ENCODE assay signal across 8 cellular contexts in the genomic region with DNA sequence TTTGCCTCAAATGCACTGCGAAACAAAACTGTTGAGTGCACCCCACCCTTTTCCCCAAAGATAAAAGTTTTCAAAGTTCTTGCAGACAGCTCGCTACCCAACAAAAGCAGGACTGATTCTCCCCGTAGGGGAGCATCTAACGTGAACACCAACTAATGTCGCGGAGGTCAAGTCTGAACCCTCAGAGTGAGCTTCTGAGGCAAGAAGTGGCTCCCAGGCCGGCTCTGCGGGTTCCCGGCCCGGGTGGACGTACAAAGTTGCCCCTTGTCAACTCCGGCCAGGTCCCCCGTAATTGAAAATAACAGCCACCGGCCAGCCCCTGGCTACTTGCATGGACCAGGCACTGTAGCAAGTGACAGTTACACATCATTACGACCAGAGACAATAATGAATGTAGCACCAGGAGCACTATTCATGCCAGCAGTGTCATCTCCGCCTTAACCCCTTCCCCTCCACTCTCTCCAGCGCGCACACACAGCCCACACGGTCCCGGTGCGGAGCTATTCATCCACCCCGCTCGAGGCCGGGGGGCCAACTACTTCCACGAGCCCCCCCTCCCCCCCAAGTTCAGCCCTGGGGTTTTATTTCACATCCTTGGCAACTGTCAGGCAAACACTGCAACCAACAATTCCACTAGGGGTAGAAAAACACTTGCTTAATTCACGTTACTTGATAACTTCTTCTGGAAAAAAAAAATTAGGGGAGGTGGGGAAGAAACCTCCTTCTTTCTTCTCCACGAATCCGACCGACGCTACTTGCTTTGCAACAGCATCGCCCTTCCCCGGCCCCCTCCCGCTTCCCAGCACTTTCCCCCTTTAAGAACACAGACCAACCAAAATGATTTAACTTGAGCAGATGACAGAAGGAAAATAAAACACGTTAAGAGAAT. TPM values are rescaled to one million over a fixed set of nuclear protein-coding genes. Genes with fewer than 3 reads are reported as not detected.
DNase-seq lines count a peak whose midpoint lies in the region; ATAC-seq and TF ChIP-seq lines count a peak whose summit lies in the region.

No MANE protein-coding gene starts in this region.

- H3K36me3 Mint-ChIP-seq in activated naive CD4-positive, alpha-beta T cell treated with anti-CD3 and anti-CD28 coated beads, Interleukin-2, amount 50 U/mL, for 24 hours = peaks cover 1% of the 10 kb centered on the region
- H3K36me3 Mint-ChIP-seq in progenitor cell of endocrine pancreas (ENCODE audit: insufficient read depth) = no peaks in the 10 kb centered on the region

- H3K27ac ChIP-seq in RWPE2 (ENCODE audit: poor library complexity, severe bottlenecking) (peak overlapping the region; percentile 87), heart left ventricle (peak overlapping the region; percentile 92 to 99 (median 98))

- H3K27ac Mint-ChIP-seq in activated naive CD4-positive, alpha-beta T cell treated with anti-CD3 and anti-CD28 coated beads, Interleukin-2, amount 50 U/mL, for 24 hours = peak overlapping the region; percentile 99
- H3K27ac Mint-ChIP-seq in progenitor cell of endocrine pancreas = peak overlapping the region; percentile 96

- intact Hi-C loops in heart left ventricle (cut with DNase I) = loop anchor here (1.0 to 10.0 kb wide), 17 partner anchors 56 to 1084 kb away; no protein-coding TSS in a partner anchor

- WGBS in heart left ventricle, 4 donors = 0 to 2% (median 1%) methylated on average over 34 of the region's 34 CpGs

- H3K9me3 ChIP-seq in RWPE2 (ENCODE audit: severe bottlenecking) = no peaks in the 10 kb centered on the region
- no peaks in the 10 kb centered on the region for H3K9me3 ChIP-seq in heart left ventricle

- H3K4me3 Mint-ChIP-seq in activated naive CD4-positive, alpha-beta T cell treated with anti-CD3 and anti-CD28 coated beads, Interleukin-2, amount 50 U/mL, for 24 hours = peak overlapping the region; percentile 97
- peak overlapping the region; percentile 91 for H3K4me3 Mint-ChIP-seq in progenitor cell of endocrine pancreas (ENCODE audit: low read depth)

- H3K4me3 ChIP-seq in GM12865 (ENCODE audit: low read depth, low read length) (peak overlapping the region; percentile 72), RWPE2 (ENCODE audit: severe bottlenecking) (peak overlapping the region; percentile 84), heart left ventricle (peak overlapping the region; percentile 69 to 97 (median 89))

- H3K27me3 Mint-ChIP-seq in activated naive CD4-positive, alpha-beta T cell treated with anti-CD3 and anti-CD28 coated beads, Interleukin-2, amount 50 U/mL, for 24 hours = no peaks in the 10 kb centered on the region
- no peaks in the 10 kb centered on the region for H3K27me3 Mint-ChIP-seq in progenitor cell of endocrine pancreas

- no peaks in the 10 kb centered on the region for H3K36me3 ChIP-seq in RWPE2 (ENCODE audit: low read depth)
- H3K36me3 ChIP-seq in heart left ventricle = no peaks in the 10 kb centered on the region

- peak; percentile 49 for DNase-seq in GM12865 (ENCODE audit: low read depth)
- no peak for DNase-seq in RWPE2 (ENCODE audit: low spot score)
- peak in 4 of 5 donors; percentile 30 to 51 (median 41) for DNase-seq in heart left ventricle
- DNase-seq in progenitor cell of endocrine pancreas (ENCODE audit: low spot score, unreplicated experiment) = no peak
- DNase-seq in KG1 (lab: John Stamatoyannopoulos, UW) = no peak

- TF ChIP-seq CTCF in GM12865 (IDR thresholded peaks at IDR 0.05; ENCODE audit: insufficient read depth, low read depth, low read length, missing control alignments) (no peak), RWPE2 (IDR thresholded peaks at IDR 0.05; ENCODE audit: poor library complexity, severe bottlenecking) (no peak), heart left ventricle (IDR thresholded peaks at IDR 0.05) (no peak), progenitor cell of endocrine pancreas (IDR thresholded peaks at IDR 0.05; ENCODE audit: unreplicated experiment) (no peak)

- no peak for ATAC-seq in RWPE2 (ENCODE audit: low read depth)
- peak in 2 of 4 donors; percentile 11 to 15 for ATAC-seq in heart left ventricle
- no peak for ATAC-seq in GM21619 (IDR thresholded peaks at IDR 0.05; ENCODE audit: unreplicated experiment)
- ATAC-seq in HG02884 (IDR thresholded peaks at IDR 0.05; ENCODE audit: unreplicated experiment) = no peak

- H3K4me1 ChIP-seq in RWPE2 (ENCODE audit: insufficient read depth, poor library complexity, severe bottlenecking) (peaks cover 9% of the 10 kb centered on the region), heart left ventricle (peaks cover 3 to 50% (median 42%) of the 10 kb centered on the region in 12 donors)

- H3K27me3 ChIP-seq in RWPE2 (ENCODE audit: insufficient read depth, poor library complexity, severe bottlenecking) = no peaks in the 10 kb centered on the region
- peaks cover 0 to 4% (median 0%) of the 10 kb centered on the region in 9 donors for H3K27me3 ChIP-seq in heart left ventricle

- H3K4me1 Mint-ChIP-seq in activated naive CD4-positive, alpha-beta T cell treated with anti-CD3 and anti-CD28 coated beads, Interleukin-2, amount 50 U/mL, for 24 hours = peaks cover 45% of the 10 kb centered on the region
- peaks cover 19% of the 10 kb centered on the region for H3K4me1 Mint-ChIP-seq in progenitor cell of endocrine pancreas (ENCODE audit: low read depth)

- no peak for TF ChIP-seq POLR2A in heart left ventricle (IDR thresholded peaks at IDR 0.05)

- no peaks in the 10 kb centered on the region for H3K9me3 Mint-ChIP-seq in activated naive CD4-positive, alpha-beta T cell treated with anti-CD3 and anti-CD28 coated beads, Interleukin-2, amount 50 U/mL, for 24 hours
- no peaks in the 10 kb centered on the region for H3K9me3 Mint-ChIP-seq in progenitor cell of endocrine pancreas (ENCODE audit: low read depth)

RNA-seq across cellular contexts. Expression of a gene that starts 1.2 kb away (rescaled TPM):
- total RNA-seq in heart left ventricle (10 to 100 TPM; 11.1 to 23.7 (median 17.9) TPM), progenitor cell of endocrine pancreas (25.2 and 25.4 TPM in 2 replicates)
- polyA plus RNA-seq in heart left ventricle = 1 to 10 TPM; 2.3 to 3.8 TPM

Comparison
In these comparisons a context has a peak if more than half of its experiments do, and no peak if none do; other contexts are left out.
1. DNase-seq: peak in GM12865 (single experiment) and heart left ventricle (4 of 5); none in RWPE2 (single experiment), progenitor cell of endocrine pancreas (single experiment) and KG1 (single experiment).
2. Peak in every context shown above with its lines, with median percentiles within 50 percentile points of each other: H3K4me3 ChIP-seq.